1 cellular context compared by ENCODE assay signal in genomic region chr11:46616551-46617450, GRCh38.
TF ChIP-seq lines count a peak whose summit lies in the region.

Gene HARBI1, minus strand, starts transcription at chr11:46617227. Its CDS starts 990 bp downstream, at chr11:46616237.

TF ChIP-seq in H1, 55 proteins besides CTCF, POLR2A, EP300 and RAD21:
- TF ChIP-seq CREB1 (IDR thresholded peaks at IDR 0.05) (peak; percentile 80), HDAC2 (IDR thresholded peaks at IDR 0.05; ENCODE audit: borderline replicate concordance in 1 of 2, low read depth in 2 of 2, low read length in 2 of 2) (0 out of 4 replicates have a peak, but pooled peaks of 1 of the 2 experiments have one; percentile 21), NRF1 (IDR thresholded peaks at IDR 0.05; ENCODE audit: low read depth, low read length) (no peak), SIN3A (conservative IDR thresholded peaks at IDR 0.05 in 1 of 2, IDR thresholded peaks at IDR 0.05 in 1 of 2; ENCODE audit: low read depth in 1 of 2, low read length in 2 of 2) (peak in 1 of 2 experiments; percentile 45; a peak in 1 of 4 replicates), ASH2L (IDR thresholded peaks at IDR 0.05; ENCODE audit: low read length) (peak; percentile 99), PHF8 (conservative IDR thresholded peaks at IDR 0.05; ENCODE audit: low read depth, low read length) (peak; percentile 25; the same call in 1 of the 2 replicates), E2F6 (IDR thresholded peaks at IDR 0.05) (no peak), MAX (IDR thresholded peaks at IDR 0.05) (peak; percentile 37), RBBP5 (IDR thresholded peaks at IDR 0.05; ENCODE audit: borderline replicate concordance, low read depth, low read length) (0 out of 2 replicates have a peak, but pooled peaks have one; percentile 83), SP1 (IDR thresholded peaks at IDR 0.05; ENCODE audit: low read depth, low read length) (peak; percentile 76), JUND (IDR thresholded peaks at IDR 0.05; ENCODE audit: low read length) (no peak)
